In the genomic region with DNA sequence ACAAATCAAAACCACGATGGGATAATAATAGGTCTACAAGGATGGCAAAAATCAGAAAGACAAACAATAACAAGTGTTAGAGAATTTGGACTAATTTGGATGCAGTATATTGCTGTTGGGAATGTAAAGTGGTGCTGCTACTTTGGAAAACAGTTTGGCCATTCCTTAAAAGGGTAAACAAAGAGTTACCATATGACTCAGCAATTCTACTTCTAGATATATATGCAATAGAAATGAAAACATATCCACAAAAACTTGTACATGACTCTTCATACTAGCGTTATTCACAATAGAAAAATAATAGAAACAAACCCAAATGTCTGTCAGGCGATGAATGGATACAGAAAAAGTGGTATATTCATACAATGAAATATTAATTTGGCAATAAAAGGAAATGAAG, we compare ENCODE assay signal across 23 cellular contexts. TPM values are rescaled to one million over a fixed set of nuclear protein-coding genes. Genes with fewer than 3 reads are reported as not detected.
DNase-seq lines count a peak whose midpoint lies in the region; ATAC-seq, FAIRE-seq and TF ChIP-seq lines count a peak whose summit lies in the region.
"Had no signal": no experiment of that assay in that cellular context is flagged by ENCODE, and none has a peak within 500 bp of the region (broad histone marks: within the 10 kb centered on the region; RNA-seq: fewer than 3 reads in every experiment).

No MANE protein-coding gene starts in this region.

- no peak for ATAC-seq in activated naive CD8-positive, alpha-beta T cell treated with anti-CD3 and anti-CD28 coated beads, Interleukin-2, amount 10 ng/mL, durations not matched to agents 7 days and 5 days (ENCODE audit: low read depth)
- ATAC-seq in activated naive CD8-positive, alpha-beta T cell treated with anti-CD3 and anti-CD28 coated beads, Interleukin-2, amount 50 U/mL, for 24 hours, result no peak
- ATAC-seq in HG02981 (IDR thresholded peaks at IDR 0.05; ENCODE audit: unreplicated experiment), result no peak
- ATAC-seq: activated T-helper 17 cell treated with anti-CD3 and anti-CD28 coated beads, Interleukin-2, amount 50 U/mL, for 72 hours had no signal

- no peak for TF ChIP-seq POLR2A in H54 (IDR thresholded peaks at IDR 0.05; ENCODE audit: low read depth, low read length)

- H3K27me3 ChIP-seq in skeletal muscle tissue (ENCODE audit: control insufficient read depth in 3 of 3, insufficient read depth in 3 of 3, low read length in 3 of 3), result no peaks in the 10 kb centered on the region
- H3K27me3 ChIP-seq: hepatocyte, SJCRH30 had no signal

- H3K4me3 ChIP-seq in coronary artery (no peak overlapping the region), skeletal muscle tissue (ENCODE audit: low read length in 3 of 3) (no peak overlapping the region)
- H3K4me3 ChIP-seq: HAP-1, hepatocyte, SJCRH30 had no signal

- no peaks in the 10 kb centered on the region for H3K27me3 Mint-ChIP-seq in activated naive CD8-positive, alpha-beta T cell treated with anti-CD3 and anti-CD28 coated beads, Interleukin-2, amount 10 ng/mL, durations not matched to agents 7 days and 5 days
- H3K27me3 Mint-ChIP-seq in activated naive CD8-positive, alpha-beta T cell treated with anti-CD3 and anti-CD28 coated beads, Interleukin-2, amount 50 U/mL, for 24 hours, result no peaks in the 10 kb centered on the region
- H3K27me3 Mint-ChIP-seq: activated T-helper 17 cell treated with anti-CD3 and anti-CD28 coated beads, Interleukin-2, amount 50 U/mL, for 72 hours had no signal

- peaks cover 17% of the 10 kb centered on the region for H3K4me1 Mint-ChIP-seq in activated naive CD8-positive, alpha-beta T cell treated with anti-CD3 and anti-CD28 coated beads, Interleukin-2, amount 10 ng/mL, durations not matched to agents 7 days and 5 days
- no peaks in the 10 kb centered on the region for H3K4me1 Mint-ChIP-seq in activated naive CD8-positive, alpha-beta T cell treated with anti-CD3 and anti-CD28 coated beads, Interleukin-2, amount 50 U/mL, for 24 hours
- H3K4me1 Mint-ChIP-seq: activated T-helper 17 cell treated with anti-CD3 and anti-CD28 coated beads, Interleukin-2, amount 50 U/mL, for 72 hours had no signal

- peaks cover 8% of the 10 kb centered on the region for H3K9me3 Mint-ChIP-seq in activated naive CD8-positive, alpha-beta T cell treated with anti-CD3 and anti-CD28 coated beads, Interleukin-2, amount 10 ng/mL, durations not matched to agents 7 days and 5 days
- H3K9me3 Mint-ChIP-seq in activated naive CD8-positive, alpha-beta T cell treated with anti-CD3 and anti-CD28 coated beads, Interleukin-2, amount 50 U/mL, for 24 hours, result peaks cover 8% of the 10 kb centered on the region
- H3K9me3 Mint-ChIP-seq: activated T-helper 17 cell treated with anti-CD3 and anti-CD28 coated beads, Interleukin-2, amount 50 U/mL, for 72 hours had no signal

- peaks cover 11 to 19% (median 16%) of the 10 kb centered on the region in 3 donors for H3K36me3 ChIP-seq in skeletal muscle tissue (ENCODE audit: control insufficient read depth in 3 of 3, insufficient read depth in 3 of 3, low read length in 3 of 3)
- H3K36me3 ChIP-seq: HAP-1 had no signal

- peak; percentile 23 for FAIRE-seq in H54 (lab: Jason Lieb, UNC)
- FAIRE-seq: D721Med, G401.6, GM19239 had no signal

- POLR2A ChIA-PET in activated naive CD8-positive, alpha-beta T cell treated with anti-CD3 and anti-CD28 coated beads, Interleukin-2, amount 10 ng/mL, durations not matched to agents 7 days and 5 days (lab: Charles Lee), result no interaction called here

- peaks cover 0 to 7% (median 0%) of the 10 kb centered on the region in 3 donors for H3K4me1 ChIP-seq in skeletal muscle tissue (ENCODE audit: control insufficient read depth in 3 of 3, insufficient read depth in 3 of 3, low read length in 3 of 3)
- H3K4me1 ChIP-seq: HAP-1, SJCRH30 had no signal

- H3K4me3 Mint-ChIP-seq in activated naive CD8-positive, alpha-beta T cell treated with anti-CD3 and anti-CD28 coated beads, Interleukin-2, amount 10 ng/mL, durations not matched to agents 7 days and 5 days, result peak overlapping the region; percentile 58
- H3K4me3 Mint-ChIP-seq in activated naive CD8-positive, alpha-beta T cell treated with anti-CD3 and anti-CD28 coated beads, Interleukin-2, amount 50 U/mL, for 24 hours, result no peak overlapping the region
- H3K4me3 Mint-ChIP-seq: activated T-helper 17 cell treated with anti-CD3 and anti-CD28 coated beads, Interleukin-2, amount 50 U/mL, for 72 hours had no signal

- H3K27ac ChIP-seq in coronary artery, result peak overlapping the region; percentile 37 to 61
- peak overlapping the region; percentile 70 for H3K27ac ChIP-seq in skeletal muscle tissue (ENCODE audit: low read depth, low read length)
- H3K27ac ChIP-seq: hepatocyte, SJCRH30 had no signal

- H3K9ac ChIP-seq in skeletal muscle tissue (ENCODE audit: low read depth in 1 of 3, low read length in 3 of 3), result no peak overlapping the region

- peaks cover 2 to 7% (median 7%) of the 10 kb centered on the region in 3 donors for H3K9me3 ChIP-seq in skeletal muscle tissue (ENCODE audit: control insufficient read depth in 3 of 3, low read length in 3 of 3)
- H3K9me3 ChIP-seq: HAP-1, SJCRH30 had no signal

- peaks cover 70% of the 10 kb centered on the region for H3K36me3 Mint-ChIP-seq in activated naive CD8-positive, alpha-beta T cell treated with anti-CD3 and anti-CD28 coated beads, Interleukin-2, amount 10 ng/mL, durations not matched to agents 7 days and 5 days
- H3K36me3 Mint-ChIP-seq in activated naive CD8-positive, alpha-beta T cell treated with anti-CD3 and anti-CD28 coated beads, Interleukin-2, amount 50 U/mL, for 24 hours (ENCODE audit: low read depth), result peaks cover 66% of the 10 kb centered on the region

- H3K27ac Mint-ChIP-seq in activated naive CD8-positive, alpha-beta T cell treated with anti-CD3 and anti-CD28 coated beads, Interleukin-2, amount 10 ng/mL, durations not matched to agents 7 days and 5 days, result peak overlapping the region; percentile 63
- no peak overlapping the region for H3K27ac Mint-ChIP-seq in activated naive CD8-positive, alpha-beta T cell treated with anti-CD3 and anti-CD28 coated beads, Interleukin-2, amount 50 U/mL, for 24 hours
- H3K27ac Mint-ChIP-seq: activated T-helper 17 cell treated with anti-CD3 and anti-CD28 coated beads, Interleukin-2, amount 50 U/mL, for 72 hours had no signal

- no peak for TF ChIP-seq CTCF in coronary artery (IDR thresholded peaks at IDR 0.05)

- DNase-seq in activated naive CD8-positive, alpha-beta T cell treated with anti-CD3 and anti-CD28 coated beads, Interleukin-2, amount 10 ng/mL, durations not matched to agents 7 days and 5 days, result no peak
- no peak for DNase-seq in activated naive CD8-positive, alpha-beta T cell treated with anti-CD3 and anti-CD28 coated beads, Interleukin-2, amount 50 U/mL, for 24 hours
- DNase-seq in H54 (ENCODE audit: insufficient read length, low spot score) (no peak), coronary artery (ENCODE audit: low spot score) (no peak), RPMI8226 (no peak), cerebellum (ENCODE audit: low spot score) (no peak)
- DNase-seq: activated CD4-positive, CD25-positive, alpha-beta regulatory T cell; amygdala; cerebellar nuclear complex; islet precursor cell; mammary epithelial cell; NCI-H1436; NCI-H2171 treated with DMSO at 0.1 percent for 48 hours; NCI-H774; SJCRH30 had no signal

RNA-seq across cellular contexts. Expression of gene JAK2, which starts 58.3 kb away (rescaled TPM):
- 10 to 100 TPM; 23.5 to 25.9 TPM for total RNA-seq in activated naive CD8-positive, alpha-beta T cell treated with anti-CD3 and anti-CD28 coated beads, Interleukin-2, amount 10 ng/mL, durations not matched to agents 7 days and 5 days
- 14.6 TPM for total RNA-seq in skeletal muscle tissue
- 36.4 TPM for total RNA-seq in cerebellum
